8 cellular contexts compared by ENCODE assay signal in the genomic region with DNA sequence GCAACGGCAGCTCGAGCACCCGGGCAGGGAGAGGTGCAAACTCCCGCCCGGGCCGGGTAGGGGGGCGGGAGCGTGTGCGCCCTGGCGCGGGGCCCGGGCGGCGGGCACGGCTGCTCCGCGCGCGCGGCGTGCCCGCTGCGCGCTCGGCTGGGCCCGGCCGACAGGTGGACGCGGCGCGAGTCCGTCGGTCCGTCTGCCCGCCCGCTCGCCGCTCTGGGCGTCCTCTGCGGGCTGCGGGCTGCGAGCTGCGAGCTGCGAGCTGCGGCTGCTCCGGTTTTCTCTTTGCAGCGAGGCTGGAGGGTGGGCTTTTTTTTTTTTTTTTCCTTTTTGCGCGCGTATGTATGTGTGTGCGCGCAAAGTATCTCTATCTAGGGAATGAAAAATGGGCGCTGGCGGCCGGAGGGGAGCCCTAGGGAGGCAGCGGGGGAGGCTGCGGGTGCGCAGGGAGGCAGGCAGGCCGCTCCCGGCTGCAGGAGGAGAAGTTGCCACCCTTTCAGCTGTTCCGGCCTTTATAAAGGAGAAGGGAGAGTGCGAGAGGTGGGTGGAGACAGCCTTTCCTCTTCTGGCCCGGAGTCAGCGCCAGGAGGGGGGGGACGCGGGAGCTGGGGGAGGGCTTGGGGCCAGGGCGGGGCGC. TPM values are rescaled to one million over a fixed set of nuclear protein-coding genes. Genes with fewer than 3 reads are reported as not detected.
DNase-seq lines count a peak whose midpoint lies in the region; ATAC-seq lines count a peak whose summit lies in the region.

Gene PDGFB (minus strand): TSS at position 487 of the 634 bp plus-strand sequence. CDS start 1,019 bp downstream, outside the sequence.

- H3K27me3 ChIP-seq in NT2/D1 (ENCODE audit: insufficient read depth, insufficient read length) = peaks cover 77% of the 10 kb centered on the region
- peaks cover 76% of the 10 kb centered on the region for H3K27me3 ChIP-seq in ectodermal cell (ENCODE audit: control insufficient read depth, insufficient read depth, low read length, poor library complexity, severe bottlenecking)

- H3K36me3 ChIP-seq in NT2/D1 (ENCODE audit: insufficient read depth, insufficient read length, low read length) (no peaks in the 10 kb centered on the region), ectodermal cell (ENCODE audit: control insufficient read depth, insufficient read depth, low read length) (no peaks in the 10 kb centered on the region), mesodermal cell (ENCODE audit: control insufficient read depth, insufficient read depth, low read length) (no peaks in the 10 kb centered on the region), urinary bladder (ENCODE audit: insufficient read depth) (no peaks in the 10 kb centered on the region)

- H3K27ac ChIP-seq in ectodermal cell (ENCODE audit: insufficient read depth, low read depth, low read length, poor library complexity, severe bottlenecking) = no peak within 1 kb of the TSS
- H3K27ac ChIP-seq in mesodermal cell (ENCODE audit: low read depth, low read length, severe bottlenecking) = no peak within 1 kb of the TSS
- H3K27ac ChIP-seq in urinary bladder (ENCODE audit: low read depth) = peak within 1 kb of the TSS; percentile 15

- WGBS in ectodermal cell, 2 experiments = 1% methylated on average over 66 to 68 of the region's 68 CpGs
- WGBS in mesodermal cell (ENCODE audit: insufficient coverage in 2 of 2), 2 experiments = 1% methylated on average over 23 to 27 of the region's 68 CpGs
- WGBS in urinary bladder = under 1% methylated on average over 68 of the region's 68 CpGs

- no peaks in the 10 kb centered on the region for H3K9me3 ChIP-seq in NT2/D1 (ENCODE audit: insufficient read depth, low read length)
- H3K9me3 ChIP-seq in ectodermal cell (ENCODE audit: control insufficient read depth, low read length) = no peaks in the 10 kb centered on the region
- no peaks in the 10 kb centered on the region for H3K9me3 ChIP-seq in mesodermal cell (ENCODE audit: control insufficient read depth, low read length)

- no peak within 1 kb of the TSS for H3K9ac ChIP-seq in NT2/D1 (ENCODE audit: insufficient read length, low read depth)

- ATAC-seq in HG03045 (IDR thresholded peaks at IDR 0.05; ENCODE audit: unreplicated experiment) = no peak

- DNase-seq in DMS53 (lab: John Stamatoyannopoulos, UW) (peak; percentile 77), DMS53 treated with DMSO at 0.1 percent for 48 hours (lab: John Stamatoyannopoulos, UW; ENCODE audit: unreplicated experiment) (no peak), NT2/D1 (ENCODE audit: low read depth, low spot score) (no peak), NCI-H2081 (lab: John Stamatoyannopoulos, UW) (no peak)

- H3K4me1 ChIP-seq in NT2/D1 (ENCODE audit: insufficient read depth, insufficient read length) = peaks cover 7% of the 10 kb centered on the region
- H3K4me1 ChIP-seq in ectodermal cell (ENCODE audit: control insufficient read depth, insufficient read depth, low read length) = peaks cover 36% of the 10 kb centered on the region
- peaks cover 23% of the 10 kb centered on the region for H3K4me1 ChIP-seq in mesodermal cell (ENCODE audit: control insufficient read depth, insufficient read depth, low read length, poor library complexity, severe bottlenecking)
- H3K4me1 ChIP-seq in urinary bladder (ENCODE audit: insufficient read depth) = no peaks in the 10 kb centered on the region

- peak within 1 kb of the TSS; percentile 45 for H3K4me3 ChIP-seq in NT2/D1 (ENCODE audit: insufficient read length, low read depth)
- H3K4me3 ChIP-seq in ectodermal cell (ENCODE audit: insufficient read depth, low read depth, low read length) = peak within 1 kb of the TSS; percentile 34
- peak within 1 kb of the TSS; percentile 60 for H3K4me3 ChIP-seq in mesodermal cell (ENCODE audit: extremely low read depth, insufficient read depth, low read length, poor library complexity, severe bottlenecking)
- peak within 1 kb of the TSS; percentile 60 for H3K4me3 ChIP-seq in urinary bladder (ENCODE audit: low read depth, low read length)

RNA-seq across cellular contexts. Expression of gene PDGFB, which starts in this region (rescaled TPM):
- polyA plus RNA-seq in ectodermal cell (2013, experiment 1 of 4) = 0.76 TPM
- 0.94 TPM for polyA plus RNA-seq in ectodermal cell (2013, experiment 2 of 4)
- polyA plus RNA-seq in ectodermal cell (2013, experiment 3 of 4) = 0.64 TPM
- 1.2 TPM for polyA plus RNA-seq in ectodermal cell (2013, experiment 4 of 4)
- polyA plus RNA-seq in mesodermal cell (2013, experiment 1 of 2) = 25.4 TPM
- polyA plus RNA-seq in mesodermal cell (2013, experiment 2 of 2) = 17.3 TPM
- 5.8 TPM for total RNA-seq in urinary bladder
- polyA plus RNA-seq in urinary bladder = 12.3 TPM
